Comparison of ENCODE assay signal across 8 cellular contexts in genomic region chrX:48475774-48476577, GRCh38. TPM values are rescaled to one million over a fixed set of nuclear protein-coding genes. Genes with fewer than 3 reads are reported as not detected.
DNase-seq lines count a peak whose midpoint lies in the region; ATAC-seq, FAIRE-seq and TF ChIP-seq lines count a peak whose summit lies in the region.

FTSJ1 (plus strand) TSS chrX:48476199; CDS start chrX:48478048, 1,849 bp downstream.

- H3K4me2 ChIP-seq in H1 (ENCODE audit: insufficient read depth in 1 of 2, low read depth in 2 of 2, low read length in 2 of 2) (peak within 1 kb of the TSS; percentile 74 to 77), mesendoderm (ENCODE audit: low read length) (peak within 1 kb of the TSS; percentile 56)

- peak; percentile 73 for ATAC-seq in GM21360 (IDR thresholded peaks at IDR 0.05; ENCODE audit: unreplicated experiment)
- peak; percentile 95 for ATAC-seq in activated CD8-positive, alpha-beta memory T cell treated with anti-CD3 and anti-CD28 coated beads, Interleukin-2, amount 10 ng/mL, durations not matched to agents 7 days and 5 days

- H4K20me1 ChIP-seq in H1 (replicated peaks in 1 of 2; ENCODE audit: control insufficient read depth in 1 of 2, insufficient read depth in 2 of 2, low read length in 2 of 2) = peaks cover 0 to 7% of the 10 kb centered on the region in 2 experiments

- H2AK5ac ChIP-seq in H1 (ENCODE audit: low read depth, low read length) (no peak within 1 kb of the TSS), mesendoderm (ENCODE audit: low read length) (no peak within 1 kb of the TSS)

- no peak within 1 kb of the TSS for H3K14ac ChIP-seq in H1 (ENCODE audit: insufficient read length)

- TF ChIP-seq EP300 in H1 (IDR thresholded peaks at IDR 0.05; ENCODE audit: borderline replicate concordance in 1 of 2, low read depth in 2 of 2, low read length in 2 of 2) = no peak

- no peak for TF ChIP-seq CTCF in H1 (IDR thresholded peaks at IDR 0.05; ENCODE audit: control extremely low read depth in 1 of 3, insufficient read depth in 1 of 3, low read depth in 1 of 3, low read length in 3 of 3)

- H3K4me3 ChIP-seq in NT2/D1 (ENCODE audit: insufficient read length, low read depth) = peak within 1 kb of the TSS; percentile 93
- H3K4me3 ChIP-seq in H1 (ENCODE audit: extremely low read depth in 1 of 4, insufficient read depth in 2 of 4, low read depth in 3 of 4, low read length in 4 of 4) = peak within 1 kb of the TSS; percentile 74 to 93 (median 82)
- peak within 1 kb of the TSS; percentile 88 for H3K4me3 ChIP-seq in mesendoderm (ENCODE audit: low read length)

- H2AFZ ChIP-seq in H1 (ENCODE audit: low read length) = peak within 1 kb of the TSS; percentile 96

- H3K9me3 ChIP-seq in NT2/D1 (ENCODE audit: insufficient read depth, low read length) (no peaks in the 10 kb centered on the region), H1 (ENCODE audit: insufficient read depth in 2 of 2, low read depth in 1 of 2, low read length in 1 of 2) (no peaks in the 10 kb centered on the region)

- TF ChIP-seq RAD21 in H1 (IDR thresholded peaks at IDR 0.05 in 1 of 2, conservative IDR thresholded peaks at IDR 0.05 in 1 of 2; ENCODE audit: low read depth in 2 of 2, low read length in 2 of 2) = no peak

- peak within 1 kb of the TSS; percentile 95 for H3K27ac Mint-ChIP-seq in activated CD8-positive, alpha-beta memory T cell treated with anti-CD3 and anti-CD28 coated beads, Interleukin-2, amount 10 ng/mL, durations not matched to agents 7 days and 5 days

- FAIRE-seq in H1 (lab: Jason Lieb, UNC) = no peak

- H3K27me3 ChIP-seq in NT2/D1 (ENCODE audit: insufficient read depth, insufficient read length) (no peaks in the 10 kb centered on the region), H1 (replicated peaks in 1 of 4; ENCODE audit: control insufficient read depth in 3 of 4, extremely low read depth in 1 of 4, insufficient read depth in 3 of 4, low read length in 3 of 4) (no peaks in the 10 kb centered on the region), mesendoderm (ENCODE audit: insufficient read depth, low read length, poor library complexity) (no peaks in the 10 kb centered on the region)

- H4K91ac ChIP-seq in H1 (replicated peaks; ENCODE audit: insufficient read length, low read length) = no peak within 1 kb of the TSS

- H2BK15ac ChIP-seq in H1 (ENCODE audit: low read length) (no peak within 1 kb of the TSS), mesendoderm (replicated peaks; ENCODE audit: low read depth) (no peak within 1 kb of the TSS)

- CTCF ChIA-PET in activated CD8-positive, alpha-beta memory T cell treated with anti-CD3 and anti-CD28 coated beads, Interleukin-2, amount 10 ng/mL, durations not matched to agents 7 days and 5 days (lab: Charles Lee) = interaction anchor here (3.9 kb wide), 1 partner anchor 63 kb away, joined by 16 read pairs; the partner anchor contains the start of gene TBC1D25
- CTCF ChIA-PET in H1 (lab: Charles Lee; ENCODE audit: partially characterized antibody) = no interaction called here

- H4K5ac ChIP-seq in H1 (ENCODE audit: insufficient read length, low read depth, low read length) (peak within 1 kb of the TSS; percentile 55), mesendoderm (ENCODE audit: low read length) (no peak within 1 kb of the TSS)

- WGBS in H1 (ENCODE audit: extremely low coverage in 1 of 2, insufficient coverage in 1 of 2, insufficient read length in 1 of 2, insufficient replicate concordance in 2 of 2, low coverage in 1 of 2, low lambda C conversion rate in 2 of 2, missing lambda C conversion rate in 1 of 2), 2 experiments = 1% methylated on average over 45 of the region's 75 CpGs; no CpG with 5 or more reads in 1 of the 2 experiments
- WGBS in mesendoderm (ENCODE audit: extremely low coverage, insufficient coverage, low lambda C conversion rate) = no CpG with 5 or more reads among the region's 75 CpGs

- POLR2A ChIA-PET in H1 (lab: Charles Lee; ENCODE audit: partially characterized antibody) = interaction anchor here (2.4 kb wide), 1 partner anchor 17 kb away, joined by 5 read pairs; no protein-coding TSS in a partner anchor

- H2BK5ac ChIP-seq in H1 (ENCODE audit: low read depth, low read length) (peak within 1 kb of the TSS; percentile 84), mesendoderm (ENCODE audit: low read length) (no peak within 1 kb of the TSS)

- H2BK20ac ChIP-seq in H1 (ENCODE audit: low read length) = no peak within 1 kb of the TSS

- DNase-seq in COLO668 (lab: John Stamatoyannopoulos, UW; ENCODE audit: unreplicated experiment) = peak; percentile 87
- DNase-seq in HT1080 (ENCODE audit: low read depth) = peak; percentile 92
- DNase-seq in NT2/D1 (ENCODE audit: low read depth, low spot score) = peak; percentile 60
- DNase-seq in activated CD8-positive, alpha-beta memory T cell treated with anti-CD3 and anti-CD28 coated beads, Interleukin-2, amount 10 ng/mL, durations not matched to agents 7 days and 5 days = peak; percentile 94
- peak in 1 of 2 experiments; percentile 65 for DNase-seq in H1 (ENCODE audit: low read depth in 1 of 2, low spot score in 2 of 2)
- DNase-seq in mesendoderm = peak; percentile 86
- DNase-seq in stimulated activated CD8-positive, alpha-beta memory T cell treated with anti-CD3 and anti-CD28 coated beads, Interleukin-15, amount 100 ng/mL, for 1 hour (ENCODE audit: low read depth) = peak; percentile 72

- H3K36me3 Mint-ChIP-seq in activated CD8-positive, alpha-beta memory T cell treated with anti-CD3 and anti-CD28 coated beads, Interleukin-2, amount 10 ng/mL, durations not matched to agents 7 days and 5 days = peaks cover 16% of the 10 kb centered on the region

- H3K56ac ChIP-seq in H1 (replicated peaks; ENCODE audit: insufficient read length, low read depth, low read length) = no peak within 1 kb of the TSS
- H3K56ac ChIP-seq in mesendoderm (ENCODE audit: low read length) = peak within 1 kb of the TSS; percentile 82

- H3K79me2 ChIP-seq in H1 (ENCODE audit: control insufficient read depth in 1 of 2, insufficient read depth in 2 of 2, low read length in 2 of 2) (peaks cover 0 to 24% of the 10 kb centered on the region in 2 experiments; a peak in 2 of 4 replicates), mesendoderm (ENCODE audit: control insufficient read depth, insufficient read depth, low read length) (peaks cover 15% of the 10 kb centered on the region)

- H3K4me1 ChIP-seq in NT2/D1 (ENCODE audit: insufficient read depth, insufficient read length) (peaks cover 9% of the 10 kb centered on the region), H1 (replicated peaks in 1 of 4; ENCODE audit: control insufficient read depth in 3 of 4, insufficient read depth in 4 of 4, low read length in 3 of 4) (peaks cover 3 to 15% (median 8%) of the 10 kb centered on the region in 4 experiments), mesendoderm (ENCODE audit: control insufficient read depth, low read depth, low read length) (no peaks in the 10 kb centered on the region)

- H3K9me3 Mint-ChIP-seq in activated CD8-positive, alpha-beta memory T cell treated with anti-CD3 and anti-CD28 coated beads, Interleukin-2, amount 10 ng/mL, durations not matched to agents 7 days and 5 days (ENCODE audit: low read depth) = no peaks in the 10 kb centered on the region

- H3K9ac ChIP-seq in NT2/D1 (ENCODE audit: insufficient read length, low read depth) (peak within 1 kb of the TSS; percentile 93), H1 (replicated peaks in 1 of 4; ENCODE audit: extremely low read depth in 1 of 4, low read depth in 3 of 4, low read length in 3 of 4) (peak within 1 kb of the TSS; percentile 60 to 80 (median 72)), mesendoderm (ENCODE audit: low read length) (peak within 1 kb of the TSS; percentile 65)

- H4K8ac ChIP-seq in H1 (ENCODE audit: extremely low read depth, insufficient read depth, low read length) (peak within 1 kb of the TSS; percentile 85; the same call in 1 of the 2 replicates), mesendoderm (ENCODE audit: low read depth, low read length) (peak within 1 kb of the TSS; percentile 13)

- no peak; a peak in 1 of 3 replicates for TF ChIP-seq POLR2A in H1 (IDR thresholded peaks at IDR 0.05; ENCODE audit: control extremely low read depth in 1 of 2, low read depth in 2 of 2, low read length in 2 of 2)

- no peaks in the 10 kb centered on the region for H3K27me3 Mint-ChIP-seq in activated CD8-positive, alpha-beta memory T cell treated with anti-CD3 and anti-CD28 coated beads, Interleukin-2, amount 10 ng/mL, durations not matched to agents 7 days and 5 days

- H3K18ac ChIP-seq in H1 (ENCODE audit: extremely low read depth, low read length) (no peak within 1 kb of the TSS; the same call in 1 of the 2 replicates), mesendoderm (ENCODE audit: low read length) (peak within 1 kb of the TSS; percentile 42)

- H3K23me2 ChIP-seq in H1 (ENCODE audit: low read depth, low read length) = peaks cover 3% of the 10 kb centered on the region; the same call in 1 of the 2 replicates

- H3K4me3 Mint-ChIP-seq in activated CD8-positive, alpha-beta memory T cell treated with anti-CD3 and anti-CD28 coated beads, Interleukin-2, amount 10 ng/mL, durations not matched to agents 7 days and 5 days = peak within 1 kb of the TSS; percentile 88

- H2BK120ac ChIP-seq in H1 (replicated peaks; ENCODE audit: low read depth, low read length) (no peak within 1 kb of the TSS), mesendoderm (ENCODE audit: low read depth, low read length) (no peak within 1 kb of the TSS)

- no peak within 1 kb of the TSS for H2BK12ac ChIP-seq in H1 (ENCODE audit: low read depth, low read length)

- H3K27ac ChIP-seq in H1 (ENCODE audit: low read depth, low read length) = peak within 1 kb of the TSS; percentile 70; the same call in 1 of the 2 replicates
- no peak within 1 kb of the TSS for H3K27ac ChIP-seq in mesendoderm (ENCODE audit: low read depth, low read length)

- H3K23ac ChIP-seq in H1 (ENCODE audit: insufficient read length) (no peak within 1 kb of the TSS), mesendoderm (ENCODE audit: low read length) (no peak within 1 kb of the TSS)

- H3K4me1 Mint-ChIP-seq in activated CD8-positive, alpha-beta memory T cell treated with anti-CD3 and anti-CD28 coated beads, Interleukin-2, amount 10 ng/mL, durations not matched to agents 7 days and 5 days = peaks cover 37% of the 10 kb centered on the region

- peaks cover 33% of the 10 kb centered on the region for H3K36me3 ChIP-seq in NT2/D1 (ENCODE audit: insufficient read depth, insufficient read length, low read length)
- H3K36me3 ChIP-seq in H1 (ENCODE audit: control insufficient read depth in 2 of 4, insufficient read depth in 4 of 4, low read length in 3 of 4) = peaks cover 0 to 8% (median 0%) of the 10 kb centered on the region in 4 experiments; a peak in 2 of 8 replicates
- H3K36me3 ChIP-seq in mesendoderm (ENCODE audit: control insufficient read depth, insufficient read depth, low read length) = no peaks in the 10 kb centered on the region

- no peaks in the 10 kb centered on the region for H3K79me1 ChIP-seq in H1 (ENCODE audit: low read depth, low read length)
- H3K79me1 ChIP-seq in mesendoderm (ENCODE audit: low read length) = peaks cover 4% of the 10 kb centered on the region

- no peak within 1 kb of the TSS for H3K4ac ChIP-seq in H1 (replicated peaks; ENCODE audit: insufficient read length, low read depth, low read length)
- peak within 1 kb of the TSS; percentile 57 for H3K4ac ChIP-seq in mesendoderm (ENCODE audit: low read depth, low read length)

RNA-seq across cellular contexts. Expression of gene FTSJ1, which starts in this region (rescaled TPM):
- 114 and 123 TPM in 2 replicates for total RNA-seq in HT1080 (2014; rRNA removed; shearing (Covaris generic))
- 79.8 and 93.5 TPM in 2 replicates for polyA plus RNA-seq in HT1080 (2015; cell fraction: cytosol; rRNA removed)
- 88.5 and 93.9 TPM in 2 replicates for polyA plus RNA-seq in HT1080 (2015; cell fraction: nucleus; rRNA removed)
- 10 to 100 TPM; 72.7 to 75.4 TPM for total RNA-seq in activated CD8-positive, alpha-beta memory T cell treated with anti-CD3 and anti-CD28 coated beads, Interleukin-2, amount 10 ng/mL, durations not matched to agents 7 days and 5 days
- 55.4 and 62.4 TPM in 2 replicates for total RNA-seq in H1 (2021; fragmentation: NEBNext Ultra II Directional; extraction: Animal tissue kit (Norgen Biotek cat#: 25700))
- 80.4 and 104 TPM in 2 replicates for polyA plus RNA-seq in H1 (2011; rRNA removed)
- polyA plus RNA-seq in H1 (2011; cell fraction: cytosol; rRNA removed) = 58.6 TPM
- polyA plus RNA-seq in H1 (2011; cell fraction: nucleus; rRNA removed) = 99.3 TPM
- 52.7 to 58.3 TPM (median 58.2 TPM) in 4 replicates for polyA plus RNA-seq in H1 (2012, experiment 1 of 2)
- polyA plus RNA-seq in H1 (2012, experiment 2 of 2) = 69.8 TPM
- 48.6 TPM for polyA plus RNA-seq in H1 (2013, experiment 1 of 2)
- polyA plus RNA-seq in H1 (2013, experiment 2 of 2) = 47.0 TPM
- 34.5 and 35.1 TPM in 2 replicates for polyA minus RNA-seq in H1 (2011; rRNA and poly(A)+ RNA removed)
- 19.8 TPM for polyA minus RNA-seq in H1 (2011; cell fraction: cytosol; rRNA and poly(A)+ RNA removed)
- polyA minus RNA-seq in H1 (2011; cell fraction: nucleus; rRNA and poly(A)+ RNA removed) = 22.7 TPM
- polyA plus RNA-seq in mesendoderm (2013, experiment 1 of 2) = 55.1 TPM
- polyA plus RNA-seq in mesendoderm (2013, experiment 2 of 2) = 54.7 TPM
